8 cellular contexts compared by ENCODE assay signal in the genomic region with DNA sequence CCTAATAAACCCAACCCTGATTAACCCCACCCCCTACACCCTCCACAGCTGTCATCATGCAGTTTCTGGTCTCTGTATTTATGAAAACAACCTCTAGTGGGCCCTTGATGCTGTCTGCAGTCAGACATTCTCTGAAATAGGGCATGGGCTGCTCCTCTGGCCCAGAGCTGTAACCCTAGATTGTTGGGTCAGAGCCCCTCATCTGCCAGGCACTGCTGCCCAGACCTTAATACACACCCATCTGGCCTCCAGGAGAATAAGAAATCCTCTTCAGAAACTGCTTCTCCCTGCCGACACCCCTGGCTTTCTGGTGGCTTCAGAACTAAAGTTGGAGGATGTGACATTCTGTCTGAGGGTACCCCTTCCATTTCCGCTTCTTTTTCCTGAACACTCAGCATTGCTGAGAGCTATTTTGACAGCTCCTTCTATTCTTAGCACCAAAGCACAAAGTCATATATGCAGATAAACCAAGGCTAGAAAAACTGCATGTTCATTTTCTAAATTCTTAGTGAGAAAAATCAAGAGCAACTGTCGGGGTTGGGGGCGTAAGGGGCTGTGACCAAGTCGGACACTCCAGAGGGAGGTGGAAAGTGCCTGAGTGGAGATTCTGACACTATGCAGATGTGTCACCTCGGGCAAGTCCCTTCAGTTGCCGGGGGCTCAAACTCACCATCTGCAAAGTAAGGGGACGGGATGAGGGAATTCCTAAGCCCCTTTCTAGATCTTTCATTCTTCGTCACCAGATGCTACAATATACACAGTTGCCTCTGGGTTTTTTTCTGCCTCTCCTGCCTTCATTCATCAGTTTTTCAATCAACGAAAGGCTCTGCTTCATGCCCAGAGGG. TPM values are rescaled to one million over a fixed set of nuclear protein-coding genes. Genes with fewer than 3 reads are reported as not detected.
DNase-seq lines count a peak whose midpoint lies in the region; ATAC-seq and TF ChIP-seq lines count a peak whose summit lies in the region.

No MANE protein-coding gene starts in this region.

- peaks cover 0 to 5% (median 0%) of the 10 kb centered on the region in 6 donors for H3K36me3 ChIP-seq in spleen
- no peaks in the 10 kb centered on the region for H3K36me3 ChIP-seq in HAP-1 (replicated peaks)

- peak; percentile 14 for DNase-seq in activated T-cell treated with anti-CD3 and anti-CD28 coated beads for 4 hours
- no peak for DNase-seq in spleen
- DNase-seq in retina = no peak
- DNase-seq in HAP-1 (ENCODE audit: low spot score in 2 of 2) = no peak
- no peak for DNase-seq in GM19240 (ENCODE audit: insufficient read length, low spot score)
- DNase-seq in T-helper 9 cell = no peak

- H3K9me3 ChIP-seq in spleen (peaks cover 0 to 4% (median 0%) of the 10 kb centered on the region in 8 donors), HAP-1 (no peaks in the 10 kb centered on the region)

- H3K27ac ChIP-seq in spleen = peak overlapping the region in 5 of 8 donors; percentile 31 to 59 (median 48)

- no peak for TF ChIP-seq CTCF in spleen (IDR thresholded peaks at IDR 0.05 in 8 of 11, conservative IDR thresholded peaks at IDR 0.05 in 3 of 11)

- H3K4me3 ChIP-seq in spleen (no peak overlapping the region), HAP-1 (no peak overlapping the region)

- 27 to 41% (median 39%) methylated on average over 10 of the region's 10 CpGs for WGBS in spleen, 5 donors

- ATAC-seq in GM18498 (IDR thresholded peaks at IDR 0.05; ENCODE audit: unreplicated experiment) (peak; percentile 33), HG03039 (IDR thresholded peaks at IDR 0.05; ENCODE audit: unreplicated experiment) (peak; percentile 45)

- H3K27me3 ChIP-seq in spleen (replicated peaks in 1 of 7) (no peaks in the 10 kb centered on the region), HAP-1 (ENCODE audit: low read depth) (no peaks in the 10 kb centered on the region)

- H3K4me1 ChIP-seq in spleen (peaks cover 3 to 22% (median 9%) of the 10 kb centered on the region in 6 donors), HAP-1 (no peaks in the 10 kb centered on the region)

- TF ChIP-seq POLR2A in spleen (IDR thresholded peaks at IDR 0.05) = no peak

- intact Hi-C loops in spleen (cut with DNase I; ENCODE audit: low total_unique reads) = no loop called here

- in situ Hi-C loops in HAP-1 (cut with MboI; ENCODE audit: low sequenced_read_pairs) = no loop called here

RNA-seq across cellular contexts. Expression of gene SRSF7, which starts 28.7 kb away (rescaled TPM):
- total RNA-seq in spleen = 100 to 1,000 TPM in 6 of 7 donors, 10 to 100 TPM in 1; 94.9 to 160 (median 149) TPM
- polyA plus RNA-seq in spleen = 100 to 1,000 TPM; 151 to 214 (median 198) TPM

RNA-seq across cellular contexts. Expression of gene GEMIN6, which starts 55.5 kb away (rescaled TPM):
- total RNA-seq in spleen = 1 to 10 TPM; 6.6 to 10.0 (median 9.3) TPM
- polyA plus RNA-seq in spleen = 10 to 100 TPM in 2 of 3 donors, 1 to 10 TPM in 1; 9.5 to 16.0 (median 10.4) TPM

RNA-seq across cellular contexts. Expression of gene GALM, which starts 56.6 kb away (rescaled TPM):
- total RNA-seq in spleen = 10 to 100 TPM in 4 of 7 donors, 1 to 10 TPM in 3; 5.8 to 22.7 (median 10.1) TPM
- polyA plus RNA-seq in spleen = 1 to 10 TPM; 5.2 to 6.6 (median 6.3) TPM
